Comparison of ENCODE assay signal across 24 cellular contexts in the genomic region with DNA sequence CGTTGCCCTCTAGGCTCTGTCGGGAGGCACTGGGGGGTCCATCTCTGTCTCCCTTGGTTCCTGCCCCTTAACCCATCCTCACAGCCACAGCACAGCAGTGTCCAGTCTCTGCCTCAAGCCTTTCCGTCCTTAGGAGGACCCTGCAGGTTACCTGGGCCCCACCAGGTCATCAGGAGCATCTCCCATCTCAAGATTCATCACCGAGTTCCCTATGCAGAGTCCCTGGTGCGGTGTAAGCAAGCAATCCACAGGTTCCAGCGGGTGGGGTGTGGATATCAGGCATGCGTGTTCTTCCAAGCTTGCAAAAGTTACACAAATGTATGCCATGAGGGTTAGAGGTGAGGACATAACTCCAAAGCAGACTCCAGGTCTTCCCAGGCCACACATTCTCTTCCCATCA.
"Had no signal": no experiment of that assay in that cellular context is flagged by ENCODE, and none has a peak within 500 bp of the region (broad histone marks: within the 10 kb centered on the region; RNA-seq: fewer than 3 reads in every experiment).

No MANE protein-coding gene starts in this region.

- H3K36me3 Mint-ChIP-seq: memory B cell; natural killer cell treated with Interleukin-12 subunit alpha and Interleukin-12 subunit beta and Interleukin-15 and Interleukin-18, amount 100 ng/mL, for 72 hours; stimulated activated naive B cell treated with anti-CD40 and anti-IgM and Interleukin-4, amounts not matched to agents 10 μg/mL and 1 μg/mL and 100 μg/mL, for 72 hours had no signal

- H3K9me3 ChIP-seq: gastrocnemius medialis, pancreas, right lobe of liver, transverse colon, upper lobe of right lung, vagina had no signal

- ATAC-seq: gastrocnemius medialis; left lobe of liver; natural killer cell treated with Interleukin-12 subunit alpha and Interleukin-12 subunit beta and Interleukin-15 and Interleukin-18, amount 100 ng/mL, for 72 hours; pancreas; right lobe of liver; stimulated activated naive B cell treated with anti-CD40 and anti-IgM and Interleukin-4, amounts not matched to agents 10 μg/mL and 1 μg/mL and 100 μg/mL, for 72 hours; upper lobe of right lung had no signal

- H3K4me3 Mint-ChIP-seq: memory B cell; natural killer cell treated with Interleukin-12 subunit alpha and Interleukin-12 subunit beta and Interleukin-15 and Interleukin-18, amount 100 ng/mL, for 72 hours; neural crest cell; stimulated activated naive B cell treated with anti-CD40 and anti-IgM and Interleukin-4, amounts not matched to agents 10 μg/mL and 1 μg/mL and 100 μg/mL, for 72 hours; stimulated activated naive CD8-positive, alpha-beta T cell treated with anti-CD3 and anti-CD28 coated beads, Interleukin-15, Interleukin-2, amounts not matched to agents 100 ng/mL and 50 ng/mL, for 24 hours had no signal

- H3K9me3 Mint-ChIP-seq: memory B cell; natural killer cell treated with Interleukin-12 subunit alpha and Interleukin-12 subunit beta and Interleukin-15 and Interleukin-18, amount 100 ng/mL, for 72 hours; stimulated activated naive B cell treated with anti-CD40 and anti-IgM and Interleukin-4, amounts not matched to agents 10 μg/mL and 1 μg/mL and 100 μg/mL, for 72 hours; stimulated activated naive CD8-positive, alpha-beta T cell treated with anti-CD3 and anti-CD28 coated beads, Interleukin-15, Interleukin-2, amounts not matched to agents 100 ng/mL and 50 ng/mL, for 24 hours had no signal

- H3K27ac Mint-ChIP-seq: memory B cell; natural killer cell treated with Interleukin-12 subunit alpha and Interleukin-12 subunit beta and Interleukin-15 and Interleukin-18, amount 100 ng/mL, for 72 hours; stimulated activated naive B cell treated with anti-CD40 and anti-IgM and Interleukin-4, amounts not matched to agents 10 μg/mL and 1 μg/mL and 100 μg/mL, for 72 hours; stimulated activated naive CD8-positive, alpha-beta T cell treated with anti-CD3 and anti-CD28 coated beads, Interleukin-15, Interleukin-2, amounts not matched to agents 100 ng/mL and 50 ng/mL, for 24 hours had no signal

- H3K27ac ChIP-seq: dorsolateral prefrontal cortex, gastrocnemius medialis, pancreas, right lobe of liver, transverse colon, upper lobe of right lung, vagina had no signal

- H3K4me1 Mint-ChIP-seq: memory B cell had no signal

- H3K4me3 ChIP-seq: dorsolateral prefrontal cortex, gastrocnemius medialis, lung, pancreas, right lobe of liver, transverse colon, upper lobe of right lung, vagina had no signal

- H3K27me3 ChIP-seq: dorsolateral prefrontal cortex, gastrocnemius medialis, pancreas, right lobe of liver, transverse colon, upper lobe of right lung, vagina had no signal

- H3K36me3 ChIP-seq: gastrocnemius medialis, pancreas, right lobe of liver, transverse colon, upper lobe of right lung, vagina had no signal

- FAIRE-seq: kidney, pancreas, small intestine had no signal

- H3K4me1 ChIP-seq: right lobe of liver had no signal

- DNase-seq: cortex of kidney; effector CD4-positive, alpha-beta T cell; foreskin fibroblast; gastrocnemius medialis; head of caudate nucleus; kidney; nucleus accumbens; pancreas; retina; right lobe of liver; small intestine; stimulated activated CD4-positive, alpha-beta T cell treated with anti-CD3 and anti-CD28 coated beads, Interleukin-15, amount 100 ng/mL, for 24 hours; stimulated activated CD4-positive, alpha-beta T cell treated with anti-CD3 and anti-CD28 coated beads, Interleukin-2, amount 100 ng/mL, for 48 hours; stimulated activated naive B cell treated with anti-CD40 and anti-IgM and Interleukin-4, amounts not matched to agents 10 μg/mL and 1 μg/mL and 100 μg/mL, for 72 hours; transverse colon; upper lobe of right lung had no signal
